ENCODE assay signal across 11 cellular contexts in genomic region chr13:20997301-20998061, GRCh38.
DNase-seq lines count a peak whose midpoint lies in the region; ATAC-seq, FAIRE-seq and TF ChIP-seq lines count a peak whose summit lies in the region.
"Had no signal": no experiment of that assay in that cellular context is flagged by ENCODE, and none has a peak within 500 bp of the region (broad histone marks: within the 10 kb centered on the region; RNA-seq: fewer than 3 reads in every experiment).

No MANE protein-coding gene starts in this region.

- 0 out of 2 replicates have a peak overlapping the region, but pooled peaks have one; percentile 7 for H2AK5ac ChIP-seq in H1 (ENCODE audit: low read depth, low read length)

- POLR2A ChIA-PET in H1 (lab: Charles Lee; ENCODE audit: partially characterized antibody), result interaction anchor here (0.7 to 1.5 kb wide), 5 partner anchors 8 to 179 kb away, joined by 3 to 5 read pairs (median 3); partner anchors contain the start of genes LATS2, MRPL57 and SKA3

- H4K91ac ChIP-seq in H1 (replicated peaks; ENCODE audit: insufficient read length, low read length), result no peak overlapping the region

- FAIRE-seq in H1 (lab: Jason Lieb, UNC), result no peak
- FAIRE-seq: colon, GM12891 had no signal

- peak in 1 of 2 experiments; percentile 19 for DNase-seq in H1 (ENCODE audit: low read depth in 1 of 2, low spot score in 2 of 2)
- DNase-seq in lower lobe of right lung, result no peak
- peak in 1 of 2 donors; percentile 71 for DNase-seq in aorta
- DNase-seq in NCI-H1105 (lab: John Stamatoyannopoulos, UW), result no peak
- no peak for DNase-seq in NCI-H128 (lab: John Stamatoyannopoulos, UW; ENCODE audit: unreplicated experiment)
- no peak for DNase-seq in activated CD8-positive, alpha-beta memory T cell treated with anti-CD3 and anti-CD28 coated beads for 24 hours
- DNase-seq: activated CD8-positive, alpha-beta memory T cell treated with anti-CD3 and anti-CD28 coated beads, Interleukin-2, amount 10 ng/mL, durations not matched to agents 7 days and 5 days; KG1 had no signal

- H3K9me3 ChIP-seq in HUES64 (ENCODE audit: insufficient read depth, low read depth, low read length) (no peaks in the 10 kb centered on the region), H1 (ENCODE audit: insufficient read depth in 2 of 2, low read depth in 1 of 2, low read length in 1 of 2) (no peaks in the 10 kb centered on the region), lower lobe of right lung (no peaks in the 10 kb centered on the region), aorta (ENCODE audit: control insufficient read depth, low read length) (no peaks in the 10 kb centered on the region)

- H3K36me3 ChIP-seq in HUES64 (ENCODE audit: insufficient read depth, low read length) (peaks cover 11% of the 10 kb centered on the region), H1 (ENCODE audit: control insufficient read depth in 2 of 4, insufficient read depth in 4 of 4, low read length in 3 of 4) (peaks cover 0 to 3% (median 1%) of the 10 kb centered on the region in 4 experiments; a peak in 3 of 8 replicates), lower lobe of right lung (peaks cover 21% of the 10 kb centered on the region), aorta (ENCODE audit: control insufficient read depth in 1 of 2, insufficient read depth in 2 of 2, low read length in 1 of 2) (no peaks in the 10 kb centered on the region)

- CTCF ChIA-PET in H1 (lab: Charles Lee; ENCODE audit: partially characterized antibody), result interaction anchor here (1.4 to 2.0 kb wide), 2 partner anchors 58 to 70 kb away, joined by 4 to 5 read pairs; no protein-coding TSS in a partner anchor

- H2BK20ac ChIP-seq in H1 (ENCODE audit: low read length), result no peak overlapping the region

- H4K5ac ChIP-seq in H1 (ENCODE audit: insufficient read length, low read depth, low read length), result no peak overlapping the region

- no peak overlapping the region for H3K4me3 ChIP-seq in HUES64 (ENCODE audit: low read length)
- 0 out of 8 replicates have a peak overlapping the region, but pooled peaks of 1 of the 4 experiments have one; percentile 5 for H3K4me3 ChIP-seq in H1 (ENCODE audit: extremely low read depth in 1 of 4, insufficient read depth in 2 of 4, low read depth in 3 of 4, low read length in 4 of 4)
- no peak overlapping the region for H3K4me3 ChIP-seq in lower lobe of right lung
- H3K4me3 ChIP-seq in aorta (ENCODE audit: low read length in 2 of 2), result no peak overlapping the region

- peaks cover 18% of the 10 kb centered on the region for H3K79me1 ChIP-seq in H1 (ENCODE audit: low read depth, low read length)

- no peak for TF ChIP-seq RAD21 in H1 (IDR thresholded peaks at IDR 0.05 in 1 of 2, conservative IDR thresholded peaks at IDR 0.05 in 1 of 2; ENCODE audit: low read depth in 2 of 2, low read length in 2 of 2)

- H3K27me3 ChIP-seq in HUES64 (ENCODE audit: insufficient read depth, low read length), result no peaks in the 10 kb centered on the region
- H3K27me3 ChIP-seq in H1 (replicated peaks in 1 of 4; ENCODE audit: control insufficient read depth in 3 of 4, extremely low read depth in 1 of 4, insufficient read depth in 3 of 4, low read length in 3 of 4), result no peaks in the 10 kb centered on the region
- H3K27me3 ChIP-seq in lower lobe of right lung (ENCODE audit: low read depth), result no peaks in the 10 kb centered on the region
- H3K27me3 ChIP-seq in aorta (ENCODE audit: control insufficient read depth in 1 of 2, insufficient read depth in 2 of 2, low read length in 1 of 2), result no peaks in the 10 kb centered on the region

- peaks cover 0 to 74% of the 10 kb centered on the region in 2 experiments; a peak in 2 of 4 replicates for H3K79me2 ChIP-seq in H1 (ENCODE audit: control insufficient read depth in 1 of 2, insufficient read depth in 2 of 2, low read length in 2 of 2)

- 75% methylated on average over 11 of the region's 12 CpGs for WGBS in HUES64
- 68% methylated on average over 12 of the region's 12 CpGs; no CpG with 5 or more reads in 1 of the 2 experiments for WGBS in H1 (ENCODE audit: extremely low coverage in 1 of 2, insufficient coverage in 1 of 2, insufficient read length in 1 of 2, insufficient replicate concordance in 2 of 2, low coverage in 1 of 2, low lambda C conversion rate in 2 of 2, missing lambda C conversion rate in 1 of 2), 2 experiments
- 19 to 23% methylated on average over 12 of the region's 12 CpGs for WGBS in aorta, 2 donors

- no peak overlapping the region for H3K56ac ChIP-seq in H1 (replicated peaks; ENCODE audit: insufficient read length, low read depth, low read length)

- no peak overlapping the region for H3K4ac ChIP-seq in H1 (replicated peaks; ENCODE audit: insufficient read length, low read depth, low read length)

- peak overlapping the region; percentile 36 to 46 for H3K4me2 ChIP-seq in H1 (ENCODE audit: insufficient read depth in 1 of 2, low read depth in 2 of 2, low read length in 2 of 2)

- no peak overlapping the region for H3K14ac ChIP-seq in H1 (ENCODE audit: insufficient read length)

- H4K20me1 ChIP-seq in H1 (replicated peaks in 1 of 2; ENCODE audit: control insufficient read depth in 1 of 2, insufficient read depth in 2 of 2, low read length in 2 of 2), result peaks cover 0 to 6% of the 10 kb centered on the region in 2 experiments

- TF ChIP-seq CTCF in H1 (IDR thresholded peaks at IDR 0.05; ENCODE audit: control extremely low read depth in 1 of 3, insufficient read depth in 1 of 3, low read depth in 1 of 3, low read length in 3 of 3), result no peak
- no peak for TF ChIP-seq CTCF in lower lobe of right lung (IDR thresholded peaks at IDR 0.05)

- ATAC-seq in lower lobe of right lung (peak; percentile 64 to 65), aorta (ENCODE audit: low FRiP score) (peak; percentile 30)
- ATAC-seq: activated CD8-positive, alpha-beta memory T cell treated with anti-CD3 and anti-CD28 coated beads, Interleukin-2, amount 10 ng/mL, durations not matched to agents 7 days and 5 days had no signal

- H3K4me1 ChIP-seq in HUES64 (ENCODE audit: insufficient read depth, low read length), result peaks cover 16% of the 10 kb centered on the region; the same call in 1 of the 2 replicates
- H3K4me1 ChIP-seq in H1 (replicated peaks in 1 of 4; ENCODE audit: control insufficient read depth in 3 of 4, insufficient read depth in 4 of 4, low read length in 3 of 4), result peaks cover 6 to 18% (median 10%) of the 10 kb centered on the region in 4 experiments
- H3K4me1 ChIP-seq in lower lobe of right lung, result peaks cover 14% of the 10 kb centered on the region
- H3K4me1 ChIP-seq in aorta (ENCODE audit: control insufficient read depth in 1 of 2, insufficient read depth in 2 of 2, low read length in 2 of 2), result no peaks in the 10 kb centered on the region

- H3K9ac ChIP-seq in HUES64 (ENCODE audit: low read depth, low read length) (no peak overlapping the region), H1 (replicated peaks in 1 of 4; ENCODE audit: extremely low read depth in 1 of 4, low read depth in 3 of 4, low read length in 3 of 4) (peak overlapping the region in 2 of 4 experiments; percentile 25 to 36; a peak in 3 of 7 replicates)

- 0 out of 2 replicates have a peak overlapping the region, but pooled peaks have one; percentile 66 for H3K18ac ChIP-seq in H1 (ENCODE audit: extremely low read depth, low read length)

- no peaks in the 10 kb centered on the region for H3K23me2 ChIP-seq in H1 (ENCODE audit: low read depth, low read length)

- H2AFZ ChIP-seq in H1 (ENCODE audit: low read length), result no peak overlapping the region

- H2BK5ac ChIP-seq in H1 (ENCODE audit: low read depth, low read length), result peak overlapping the region; percentile 82; the same call in 1 of the 2 replicates

- no peak for TF ChIP-seq EP300 in H1 (IDR thresholded peaks at IDR 0.05; ENCODE audit: borderline replicate concordance in 1 of 2, low read depth in 2 of 2, low read length in 2 of 2)

- intact Hi-C loops in lower lobe of right lung (cut with DNase I) (no loop called here), aorta (cut with DNase I) (loop anchor here in 1 of 2 donors (5.0 to 10.0 kb wide), 2 partner anchors 47 to 65 kb away; partner anchors contain the start of gene LATS2)

- 0 out of 2 replicates have a peak overlapping the region, but pooled peaks have one; percentile 45 for H4K8ac ChIP-seq in H1 (ENCODE audit: extremely low read depth, insufficient read depth, low read length)

- no peak overlapping the region for H3K23ac ChIP-seq in H1 (ENCODE audit: insufficient read length)

- peak overlapping the region; percentile 41; the same call in 1 of the 2 replicates for H2BK12ac ChIP-seq in H1 (ENCODE audit: low read depth, low read length)

- TF ChIP-seq POLR2A in H1 (IDR thresholded peaks at IDR 0.05; ENCODE audit: control extremely low read depth in 1 of 2, low read depth in 2 of 2, low read length in 2 of 2), result no peak

- no peak overlapping the region for H2BK15ac ChIP-seq in H1 (ENCODE audit: low read length)

- no peak overlapping the region for H2BK120ac ChIP-seq in H1 (replicated peaks; ENCODE audit: low read depth, low read length)

- peak overlapping the region; percentile 63; the same call in 1 of the 2 replicates for H3K27ac ChIP-seq in HUES64 (ENCODE audit: low read depth, low read length)
- peak overlapping the region; percentile 28; the same call in 1 of the 2 replicates for H3K27ac ChIP-seq in H1 (ENCODE audit: low read depth, low read length)
- H3K27ac ChIP-seq in lower lobe of right lung, result no peak overlapping the region
- H3K27ac ChIP-seq in aorta (ENCODE audit: low read depth in 1 of 2, low read length in 2 of 2), result peak overlapping the region in 1 of 2 donors; percentile 71

TF ChIP-seq in H1, 55 proteins besides CTCF, POLR2A, EP300 and RAD21 (continues in another document):
- TF ChIP-seq POLR2AphosphoS5 (IDR thresholded peaks at IDR 0.05; ENCODE audit: low read depth, low read length) (no peak), TAF7 (optimal IDR thresholded peaks at IDR 0.05; ENCODE audit: borderline replicate concordance, low read depth, low read length) (no peak), BCL11A (IDR thresholded peaks at IDR 0.05; ENCODE audit: low read depth in 2 of 2, low read length in 2 of 2) (no peak), CEBPB (IDR thresholded peaks at IDR 0.05; ENCODE audit: low read depth, low read length) (no peak)
